ENCODE assay signal across 1 cellular context in genomic region chr14:80953211-80953610, GRCh38. TPM values are rescaled to one million over a fixed set of nuclear protein-coding genes. Genes with fewer than 3 reads are reported as not detected.
"Had no signal": no experiment of that assay in that cellular context is flagged by ENCODE, and none has a peak within 500 bp of the region (broad histone marks: within the 10 kb centered on the region; RNA-seq: fewer than 3 reads in every experiment).

No MANE protein-coding gene starts in this region.

RNA-seq across cellular contexts. Expression of gene TSHR, which starts 2.2 kb away (rescaled TPM):
- total RNA-seq: G401 had no signal
